In the genomic region with DNA sequence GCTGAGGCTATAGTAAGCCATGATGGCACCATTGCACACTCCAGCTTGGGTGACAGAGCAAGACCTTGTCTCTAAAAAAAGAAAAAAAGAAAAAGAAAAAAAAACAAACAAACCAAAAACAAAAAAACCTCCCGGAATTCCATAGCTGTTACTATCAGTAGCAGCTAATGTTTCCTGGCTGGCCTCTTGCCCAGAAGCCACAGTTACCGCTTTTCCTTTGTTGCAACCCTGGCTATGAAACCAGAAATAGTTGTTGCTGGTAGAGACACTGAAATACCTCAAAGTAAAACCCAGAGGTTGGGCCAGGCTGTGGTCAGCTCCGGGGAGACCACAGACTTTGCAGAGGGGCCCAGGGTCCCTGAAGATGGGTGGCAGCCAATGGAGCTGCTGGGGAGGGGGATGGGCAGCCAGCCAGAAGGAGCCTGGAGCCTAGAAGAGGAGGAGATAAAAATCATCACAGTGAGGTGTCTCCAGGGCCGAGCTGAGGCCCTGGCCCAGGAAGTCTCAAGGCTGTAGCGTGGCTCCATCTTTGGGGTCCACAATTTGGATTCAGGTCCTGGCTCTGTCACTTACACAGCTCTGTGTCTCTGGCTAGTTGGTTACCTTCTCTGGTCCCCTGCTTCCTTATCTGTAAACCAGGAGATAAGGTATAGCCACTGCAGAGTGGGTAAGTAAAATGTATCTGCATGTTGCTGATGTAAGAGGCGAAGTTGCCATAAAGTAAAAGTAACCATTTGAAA, we compare ENCODE assay signal across 8 cellular contexts. TPM values are rescaled to one million over a fixed set of nuclear protein-coding genes. Genes with fewer than 3 reads are reported as not detected.
DNase-seq lines count a peak whose midpoint lies in the region; ATAC-seq and TF ChIP-seq lines count a peak whose summit lies in the region.

No MANE protein-coding gene starts in this region.

- dilution Hi-C loops in mammary epithelial cell (cut with HindIII; ENCODE audit: low sequenced_read_pairs): no loop called here

- no peaks in the 10 kb centered on the region for H3K9me3 Mint-ChIP-seq in HFFc6
- peaks cover 3% of the 10 kb centered on the region for H3K9me3 Mint-ChIP-seq in stimulated activated memory B cell treated with anti-CD40 and anti-IgM and Interleukin-4, amounts not matched to agents 10 μg/mL and 1 μg/mL and 100 μg/mL, for 72 hours

- intact Hi-C loops in mammary epithelial cell (cut with micrococcal nuclease): loop anchor here (2.0 kb wide), 1 partner anchor 45 kb away; a partner anchor contains a TSS

- H3K27ac Mint-ChIP-seq in HFFc6: peak overlapping the region; percentile 99
- peak overlapping the region; percentile 34 for H3K27ac Mint-ChIP-seq in stimulated activated memory B cell treated with anti-CD40 and anti-IgM and Interleukin-4, amounts not matched to agents 10 μg/mL and 1 μg/mL and 100 μg/mL, for 72 hours

- peak overlapping the region; percentile 87 for H3K4me3 Mint-ChIP-seq in HFFc6
- H3K4me3 Mint-ChIP-seq in stimulated activated memory B cell treated with anti-CD40 and anti-IgM and Interleukin-4, amounts not matched to agents 10 μg/mL and 1 μg/mL and 100 μg/mL, for 72 hours: no peak overlapping the region

- H3K9me3 ChIP-seq in mammary epithelial cell (replicated peaks; ENCODE audit: insufficient read depth, low read length): no peaks in the 10 kb centered on the region

- peak overlapping the region; percentile 50 for H2AFZ ChIP-seq in mammary epithelial cell (ENCODE audit: low read depth, low read length)

- peaks cover 12% of the 10 kb centered on the region for H3K79me2 ChIP-seq in mammary epithelial cell (ENCODE audit: insufficient read depth, low read length)

- H3K27me3 Mint-ChIP-seq in HFFc6 (ENCODE audit: insufficient read depth): peaks cover 2% of the 10 kb centered on the region
- H3K27me3 Mint-ChIP-seq in stimulated activated memory B cell treated with anti-CD40 and anti-IgM and Interleukin-4, amounts not matched to agents 10 μg/mL and 1 μg/mL and 100 μg/mL, for 72 hours: no peaks in the 10 kb centered on the region

- WGBS in mammary epithelial cell (ENCODE audit: low coverage, missing lambda C conversion rate): 29% methylated on average over 5 of the region's 6 CpGs

- peak overlapping the region; percentile 37 for H3K4me2 ChIP-seq in mammary epithelial cell (ENCODE audit: insufficient read depth, low read depth, low read length)

- DNase-seq in AG10803 (ENCODE audit: low read depth) (peak; percentile 98), HFFc6 (peak; percentile 96), OCI-M2 (lab: John Stamatoyannopoulos, UW; ENCODE audit: unreplicated experiment) (peak; percentile 9), mammary epithelial cell (peak; percentile 70), kidney glomerular epithelial cell (lab: John Stamatoyannopoulos, UW) (peak; percentile 89)
- DNase-seq in stimulated activated CD4-positive, alpha-beta T cell treated with anti-CD3 and anti-CD28 coated beads, Interleukin-12 subunit alpha, Interleukin-12 subunit beta, amount 100 ng/mL, for 4 hours: no peak
- no peak for DNase-seq in activated T-cell treated with anti-CD3 and anti-CD28 coated beads, Interleukin-2, amount 50 U/mL, for 1 hour

- no peak overlapping the region for H3K27ac ChIP-seq in mammary epithelial cell (ENCODE audit: insufficient read depth, low read depth, low read length)

- peaks cover 27% of the 10 kb centered on the region for H3K4me1 Mint-ChIP-seq in HFFc6 (ENCODE audit: low read depth)
- H3K4me1 Mint-ChIP-seq in stimulated activated memory B cell treated with anti-CD40 and anti-IgM and Interleukin-4, amounts not matched to agents 10 μg/mL and 1 μg/mL and 100 μg/mL, for 72 hours: peaks cover 23% of the 10 kb centered on the region

- H3K27me3 ChIP-seq in mammary epithelial cell (ENCODE audit: insufficient read depth, low read length): no peaks in the 10 kb centered on the region

- peaks cover 33% of the 10 kb centered on the region for H3K4me1 ChIP-seq in mammary epithelial cell (ENCODE audit: insufficient read depth, low read length)

- H3K36me3 Mint-ChIP-seq in HFFc6 (ENCODE audit: low read depth): no peaks in the 10 kb centered on the region
- no peaks in the 10 kb centered on the region for H3K36me3 Mint-ChIP-seq in stimulated activated memory B cell treated with anti-CD40 and anti-IgM and Interleukin-4, amounts not matched to agents 10 μg/mL and 1 μg/mL and 100 μg/mL, for 72 hours

- TF ChIP-seq CTCF in AG10803 (conservative IDR thresholded peaks at IDR 0.05; ENCODE audit: low read length): no peak
- TF ChIP-seq CTCF in HFFc6 (IDR thresholded peaks at IDR 0.05): no peak
- TF ChIP-seq CTCF in mammary epithelial cell (conservative IDR thresholded peaks at IDR 0.05 in 1 of 2, IDR thresholded peaks at IDR 0.05 in 1 of 2; ENCODE audit: extremely low read depth in 1 of 2, insufficient read depth in 1 of 2, low read depth in 1 of 2, low read length in 2 of 2): no peak

- CTCF ChIA-PET in mammary epithelial cell (lab: Charles Lee; ENCODE audit: low non-redundant PET): interaction anchor here (0.6 to 1.0 kb wide), 2 partner anchors 69 to 350 kb away, joined by 5 to 7 read pairs; no protein-coding TSS in a partner anchor

- no peak overlapping the region for H3K9ac ChIP-seq in mammary epithelial cell (ENCODE audit: insufficient read depth, low read length)

- H3K4me3 ChIP-seq in AG10803 (ENCODE audit: low read length): peak overlapping the region; percentile 27
- no peak overlapping the region for H3K4me3 ChIP-seq in mammary epithelial cell (replicated peaks in 1 of 3; ENCODE audit: insufficient read depth in 1 of 3, low read depth in 2 of 3, low read length in 3 of 3)

- in situ Hi-C loops in mammary epithelial cell (cut with MboI; ENCODE audit: low sequenced_read_pairs in 2 of 2): no loop called here

- no peaks in the 10 kb centered on the region for H4K20me1 ChIP-seq in mammary epithelial cell (ENCODE audit: insufficient read depth, low read length)

- ATAC-seq in stimulated activated memory B cell treated with anti-CD40 and anti-IgM and Interleukin-4, amounts not matched to agents 10 μg/mL and 1 μg/mL and 100 μg/mL, for 72 hours: no peak

- BruUV-seq in mammary epithelial cell (replicated peaks; lab: Mats Ljungman, UMichigan): no TSS peak

- no peaks in the 10 kb centered on the region for H3K36me3 ChIP-seq in mammary epithelial cell (ENCODE audit: insufficient read depth, low read length)

RNA-seq across cellular contexts. Expression of a gene that starts 3.4 kb away (rescaled TPM):
- total RNA-seq in HFFc6 (2021; fragmentation: NEBNext Ultra II Directional; extraction: Animal tissue kit (Norgen Biotek cat#: 25700)): 10 to 100 TPM; 25.7 to 31.4 (median 27.2) TPM
- total RNA-seq in mammary epithelial cell: 10 to 100 TPM in 1 of 2 donors, 1 to 10 TPM in 1; 3.2 to 10.0 TPM
- polyA plus RNA-seq in mammary epithelial cell: 10.7 TPM
- 9.6 TPM for polyA minus RNA-seq in mammary epithelial cell

RNA-seq across cellular contexts. Expression of a gene that starts 45.4 kb away (rescaled TPM):
- 100 to 1,000 TPM; 175 to 207 (median 180) TPM for total RNA-seq in HFFc6 (2021; fragmentation: NEBNext Ultra II Directional; extraction: Animal tissue kit (Norgen Biotek cat#: 25700))
- 100 to 1,000 TPM; 154 to 213 TPM for total RNA-seq in mammary epithelial cell
- 119 TPM for polyA plus RNA-seq in mammary epithelial cell
- polyA minus RNA-seq in mammary epithelial cell: 344 TPM

Comparison
In these comparisons a context has a peak if more than half of its experiments do, and no peak if none do; other contexts are left out.
1. DNase-seq: peak in AG10803 (single experiment), HFFc6 (single experiment), OCI-M2 (single experiment), mammary epithelial cell (single experiment) and kidney glomerular epithelial cell (single experiment); none in stimulated activated CD4-positive, alpha-beta T cell treated with anti-CD3 and anti-CD28 coated beads, Interleukin-12 subunit alpha, Interleukin-12 subunit beta, amount 100 ng/mL, for 4 hours (single experiment) and activated T-cell treated with anti-CD3 and anti-CD28 coated beads, Interleukin-2, amount 50 U/mL, for 1 hour (single experiment).